ENCODE assay signal across 18 cellular contexts in genomic region chr3:195122261-195122660, GRCh38.
"Had no signal": no experiment of that assay in that cellular context is flagged by ENCODE, and none has a peak within 500 bp of the region (broad histone marks: within the 10 kb centered on the region; RNA-seq: fewer than 3 reads in every experiment).

No MANE protein-coding gene starts in this region.

- H3K9me3 Mint-ChIP-seq: IgD-negative memory B cell had no signal

- ATAC-seq: K562 had no signal

- DNase-seq: Kasumi-1, MM.1S, NCI-H1092 treated with DMSO at 0.1 percent for 48 hours, NCI-H1436, NCI-H187, NCI-H2029, NCI-H2081 treated with DMSO at 0.1 percent for 48 hours, NCI-H2171, NCI-H345, NCI-H446 treated with DMSO at 0.1 percent for 48 hours, NCI-H510A treated with DMSO at 0.1 percent for 48 hours, NCI-H69, NCI-H774, Right ventricle myocardium superior, RPMI8226, SIG-M5 had no signal

- H3K27ac Mint-ChIP-seq: IgD-negative memory B cell had no signal

- H3K36me3 Mint-ChIP-seq: IgD-negative memory B cell had no signal
